ENCODE assay signal across 9 cellular contexts in genomic region chr3:18389108-18389733, GRCh38. TPM values are rescaled to one million over a fixed set of nuclear protein-coding genes. Genes with fewer than 3 reads are reported as not detected.
DNase-seq lines count a peak whose midpoint lies in the region; ATAC-seq, FAIRE-seq and TF ChIP-seq lines count a peak whose summit lies in the region.
"Had no signal": no experiment of that assay in that cellular context is flagged by ENCODE, and none has a peak within 500 bp of the region (broad histone marks: within the 10 kb centered on the region; RNA-seq: fewer than 3 reads in every experiment).

No MANE protein-coding gene starts in this region.

- POLR2A ChIA-PET in CD4-positive, alpha-beta T cell (lab: Charles Lee), result interaction anchor here (0.7 to 1.9 kb wide), 9 partner anchors 8 to 86 kb away, joined by 3 to 10 read pairs (median 3); no protein-coding TSS in a partner anchor
- POLR2A ChIA-PET in PC-3 (lab: Charles Lee; ENCODE audit: unreplicated experiment), result no interaction called here

- peak in 2 of 10 experiments; percentile 8 to 12 for DNase-seq in CD4-positive, alpha-beta T cell
- DNase-seq in GM18507 (ENCODE audit: extremely low spot score, insufficient read length, low read depth) (no peak), PC-3 (peak; percentile 60), erythroblast (lab: John Stamatoyannopoulos, UW) (peak; percentile 11 to 48), retina (peak; percentile 54), RCC 7860 (ENCODE audit: low spot score) (no peak)

- H3K27ac ChIP-seq in CD4-positive, alpha-beta T cell (ENCODE audit: low read depth, low read length), result no peak overlapping the region
- no peak overlapping the region for H3K27ac ChIP-seq in PC-3 (ENCODE audit: low read length)

- no peaks in the 10 kb centered on the region for H3K27me3 Mint-ChIP-seq in CD4-positive, alpha-beta T cell

- H3K27ac Mint-ChIP-seq in CD4-positive, alpha-beta T cell, result peak overlapping the region; percentile 68

- H3K4me3 ChIP-seq in PC-3 (ENCODE audit: low read length), result no peak overlapping the region

- H2AFZ ChIP-seq in PC-3 (ENCODE audit: low read length), result no peak overlapping the region

- no peaks in the 10 kb centered on the region for H3K9me2 ChIP-seq in PC-3 (replicated peaks; ENCODE audit: low read length)

- H3K79me2 ChIP-seq in PC-3 (ENCODE audit: low read length), result no peaks in the 10 kb centered on the region

- peak; percentile 9 for FAIRE-seq in GM18507 (lab: Jason Lieb, UNC)
- no peak for FAIRE-seq in RCC 7860 (lab: Jason Lieb, UNC)
- FAIRE-seq: TTC549 had no signal

- CTCF ChIA-PET in CD4-positive, alpha-beta T cell (lab: Charles Lee), result interaction anchor here (0.6 to 2.6 kb wide), 25 partner anchors 8 to 582 kb away, joined by 3 to 15 read pairs (median 4); no protein-coding TSS in a partner anchor
- CTCF ChIA-PET in PC-3 (lab: Charles Lee), result interaction anchor here (0.6 to 1.0 kb wide), 6 partner anchors 19 to 589 kb away, joined by 4 to 7 read pairs (median 6); no protein-coding TSS in a partner anchor

- peaks cover 93% of the 10 kb centered on the region for H3K4me1 Mint-ChIP-seq in CD4-positive, alpha-beta T cell (ENCODE audit: low read depth)

- peak; percentile 62 for ATAC-seq in CD4-positive, alpha-beta T cell (ENCODE audit: poor library complexity)
- ATAC-seq in PC-3 (no peak), HG02588 (IDR thresholded peaks at IDR 0.05; ENCODE audit: unreplicated experiment) (no peak), HG02981 (IDR thresholded peaks at IDR 0.05; ENCODE audit: unreplicated experiment) (no peak)

- H3K9me3 ChIP-seq in CD4-positive, alpha-beta T cell (ENCODE audit: control insufficient read depth, low read length), result no peaks in the 10 kb centered on the region
- H3K9me3 ChIP-seq in PC-3 (ENCODE audit: low read length), result no peaks in the 10 kb centered on the region

- no peaks in the 10 kb centered on the region for H3K4me1 ChIP-seq in PC-3 (ENCODE audit: insufficient read depth, low read length)

- H3K9me3 Mint-ChIP-seq in CD4-positive, alpha-beta T cell, result no peaks in the 10 kb centered on the region

- no peaks in the 10 kb centered on the region for H4K20me1 ChIP-seq in PC-3 (ENCODE audit: low read length)

- H3K36me3 Mint-ChIP-seq in CD4-positive, alpha-beta T cell (ENCODE audit: low read depth), result peaks cover 95% of the 10 kb centered on the region

- no peaks in the 10 kb centered on the region for H3F3A ChIP-seq in PC-3 (ENCODE audit: low read length, unreplicated experiment)

- no peaks in the 10 kb centered on the region for H3K27me3 ChIP-seq in CD4-positive, alpha-beta T cell (ENCODE audit: control insufficient read depth, insufficient read depth, low read length)
- no peaks in the 10 kb centered on the region for H3K27me3 ChIP-seq in PC-3 (ENCODE audit: low read length)

- BruUV-seq in PC-3 (replicated peaks; lab: Mats Ljungman, UMichigan), result no TSS peak

- H3K36me3 ChIP-seq in PC-3 (ENCODE audit: low read depth, low read length), result no peaks in the 10 kb centered on the region

- H3K4me2 ChIP-seq in PC-3 (ENCODE audit: low read length), result no peak overlapping the region

- intact Hi-C loops in CD4-positive, alpha-beta T cell (cut with DNase I, micrococcal nuclease), result loop anchor here (2.0 to 5.0 kb wide), 4 partner anchors 14 to 957 kb away; no protein-coding TSS in a partner anchor
- intact Hi-C loops in PC-3 (cut with micrococcal nuclease), result loop anchor here (1.0 to 10.0 kb wide), 6 partner anchors 92 to 742 kb away; no protein-coding TSS in a partner anchor

- H3K4me3 Mint-ChIP-seq in CD4-positive, alpha-beta T cell, result no peak overlapping the region

- TF ChIP-seq CTCF in CD4-positive, alpha-beta T cell (IDR thresholded peaks at IDR 0.05), result peak; percentile 93
- peak; percentile 83 for TF ChIP-seq CTCF in PC-3 (conservative IDR thresholded peaks at IDR 0.05; ENCODE audit: low read depth, low read length)

- no peak for TF ChIP-seq POLR2A in erythroblast (IDR thresholded peaks at IDR 0.05; ENCODE audit: low read length)

- no peak overlapping the region for H3K9ac ChIP-seq in PC-3 (ENCODE audit: low read length)

RNA-seq across cellular contexts. Expression of gene SATB1, which starts 35.9 kb away (rescaled TPM):
- total RNA-seq in CD4-positive, alpha-beta T cell, result 100 to 1,000 TPM; 390 to 393 TPM
- 15.6 and 28.6 TPM in 2 replicates for total RNA-seq in PC-3 (2014; rRNA removed)

Comparison
In these comparisons a context has a peak if more than half of its experiments do, and no peak if none do; other contexts are left out.
1. DNase-seq: peak in PC-3 (single experiment), erythroblast (2 of 2) and retina (single experiment); none in GM18507 (single experiment) and RCC 7860 (single experiment).
2. RNA of gene SATB1, which starts 35.9 kb away (total RNA-seq): 390 to 393 TPM in CD4-positive, alpha-beta T cell; 15.6 to 28.6 TPM in PC-3; every median in the first group is over 10 times any median in the second.